ENCODE assay signal across 8 cellular contexts in the genomic region with DNA sequence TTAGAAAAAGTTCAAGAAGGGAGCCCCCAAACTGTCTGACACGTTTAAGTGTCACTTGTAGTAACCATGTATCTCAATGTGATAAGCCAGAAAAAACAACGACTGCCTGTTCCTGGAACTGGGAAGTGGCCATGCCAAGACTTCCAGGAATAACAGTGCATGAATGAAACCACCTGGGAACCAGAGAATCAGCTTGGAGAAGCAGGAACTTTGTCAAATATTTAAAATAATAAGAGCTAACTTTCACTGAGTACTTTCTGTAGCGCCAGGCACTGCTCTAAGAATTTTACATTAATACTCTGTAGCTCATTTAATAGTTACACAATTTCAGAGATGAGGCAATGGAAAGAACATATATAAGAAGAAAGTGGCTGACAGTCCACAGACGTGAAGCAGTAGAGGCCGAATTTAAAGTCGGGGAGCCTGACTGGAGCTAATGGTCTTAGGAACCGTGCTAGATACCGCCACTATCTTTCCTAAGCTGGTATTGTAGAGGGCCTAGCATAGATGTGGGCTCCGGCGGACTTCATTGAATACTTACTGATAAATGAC. TPM values are rescaled to one million over a fixed set of nuclear protein-coding genes. Genes with fewer than 3 reads are reported as not detected.
DNase-seq lines count a peak whose midpoint lies in the region; ATAC-seq, FAIRE-seq and TF ChIP-seq lines count a peak whose summit lies in the region.

No MANE protein-coding gene starts in this region.

- no peak for TF ChIP-seq EP300 in A549 (IDR thresholded peaks at IDR 0.05)

- intact Hi-C loops in natural killer cell (cut with micrococcal nuclease) = no loop called here

- no peaks in the 10 kb centered on the region for H3K36me3 Mint-ChIP-seq in natural killer cell

- peaks cover 15% of the 10 kb centered on the region for H3K36me3 ChIP-seq in SK-N-MC (ENCODE audit: insufficient read depth, low read length)

- H3K4me3 ChIP-seq in A549 (peak overlapping the region; percentile 93), SK-N-MC (peak overlapping the region; percentile 83)

- H3K9me3 ChIP-seq in A549 (no peaks in the 10 kb centered on the region), SK-N-MC (ENCODE audit: low read depth, low read length) (no peaks in the 10 kb centered on the region)

- peak overlapping the region; percentile 76 to 97 for H3K27ac Mint-ChIP-seq in natural killer cell

- peak overlapping the region; percentile 90 for H3K9ac ChIP-seq in SK-N-MC (ENCODE audit: insufficient read length)

- TF ChIP-seq RAD21 in A549 (conservative IDR thresholded peaks at IDR 0.05 in 1 of 2, IDR thresholded peaks at IDR 0.05 in 1 of 2) = no peak

- 7% methylated on average over 10 of the region's 10 CpGs for WGBS in A549 (ENCODE audit: missing lambda C conversion rate)

- no peaks in the 10 kb centered on the region for H3K9me3 Mint-ChIP-seq in natural killer cell

- peaks cover 24% of the 10 kb centered on the region; the same call in 2 of the 3 replicates for H3K4me1 ChIP-seq in A549

- TF ChIP-seq POLR2A in A549 (IDR thresholded peaks at IDR 0.05; ENCODE audit: low read length) = no peak

- POLR2A ChIA-PET in A549 (lab: Yijun Ruan, JAX) = interaction anchor here (0.6 to 2.6 kb wide), 5 partner anchors 8 to 381 kb away, joined by 3 to 15 read pairs (median 3); a partner anchor contains a TSS

- H3K27me3 Mint-ChIP-seq in natural killer cell (ENCODE audit: low read depth in 2 of 2) = no peaks in the 10 kb centered on the region

- H3K4me3 Mint-ChIP-seq in natural killer cell = peak overlapping the region; percentile 95

- DNase-seq in A549 (ENCODE audit: low read depth in 1 of 2, low spot score in 1 of 2) = peak in 1 of 2 experiments; percentile 7
- DNase-seq in SK-N-MC (ENCODE audit: low read depth, low spot score) = no peak
- no peak for DNase-seq in epithelial cell of prostate (ENCODE audit: low read depth, low spot score)
- no peak for DNase-seq in natural killer cell
- no peak for DNase-seq in midbrain (lab: John Stamatoyannopoulos, UW)

- TF ChIP-seq CTCF in A549 (IDR thresholded peaks at IDR 0.05) (no peak), natural killer cell (IDR thresholded peaks at IDR 0.05) (no peak)

- no peak for FAIRE-seq in A549 (lab: Jason Lieb, UNC)

- peaks cover 71 to 75% of the 10 kb centered on the region in 2 donors for H3K4me1 Mint-ChIP-seq in natural killer cell

- CTCF ChIA-PET in A549 (lab: Yijun Ruan, JAX) = interaction anchor here (1.2 kb wide), 1 partner anchor 8 kb away, joined by 3 read pairs; no protein-coding TSS in a partner anchor

- H3K27ac ChIP-seq in A549 = peak overlapping the region; percentile 88 to 93
- H3K27ac ChIP-seq in SK-N-MC = no peak overlapping the region
- peak overlapping the region; percentile 83 for H3K27ac ChIP-seq in epithelial cell of prostate

- peak overlapping the region; percentile 86 for H3K4me2 ChIP-seq in A549

- ATAC-seq in A549 (no peak; a peak in 3 of 6 replicates), GM18508 (IDR thresholded peaks at IDR 0.05; ENCODE audit: insufficient read depth, unreplicated experiment) (peak; percentile 1), HG03095 (IDR thresholded peaks at IDR 0.05; ENCODE audit: unreplicated experiment) (peak; percentile 23), natural killer cell (peak; percentile 22 to 30 (median 25)), GM18870 (IDR thresholded peaks at IDR 0.05; ENCODE audit: unreplicated experiment) (no peak)

TF ChIP-seq in A549, 52 proteins besides CTCF, POLR2A, EP300 and RAD21:
- no peak for TF ChIP-seq RCOR1 (IDR thresholded peaks at IDR 0.05; ENCODE audit: low read depth, low read length)
- TF ChIP-seq, protein P1, sequence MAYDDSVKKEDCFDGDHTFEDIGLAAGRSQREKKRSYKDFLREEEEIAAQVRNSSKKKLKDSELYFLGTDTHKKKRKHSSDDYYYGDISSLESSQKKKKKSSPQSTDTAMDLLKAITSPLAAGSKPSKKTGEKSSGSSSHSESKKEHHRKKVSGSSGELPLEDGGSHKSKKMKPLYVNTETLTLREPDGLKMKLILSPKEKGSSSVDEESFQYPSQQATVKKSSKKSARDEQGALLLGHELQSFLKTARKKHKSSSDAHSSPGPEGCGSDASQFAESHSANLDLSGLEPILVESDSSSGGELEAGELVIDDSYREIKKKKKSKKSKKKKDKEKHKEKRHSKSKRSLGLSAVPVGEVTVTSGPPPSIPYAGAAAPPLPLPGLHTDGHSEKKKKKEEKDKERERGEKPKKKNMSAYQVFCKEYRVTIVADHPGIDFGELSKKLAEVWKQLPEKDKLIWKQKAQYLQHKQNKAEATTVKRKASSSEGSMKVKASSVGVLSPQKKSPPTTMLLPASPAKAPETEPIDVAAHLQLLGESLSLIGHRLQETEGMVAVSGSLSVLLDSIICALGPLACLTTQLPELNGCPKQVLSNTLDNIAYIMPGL (CRISPR knock-in tag; IDR thresholded peaks at IDR 0.05; ENCODE audit: borderline replicate concordance) = no peak
- TF ChIP-seq POLR2AphosphoS2 (conservative IDR thresholded peaks at IDR 0.05; ENCODE audit: low read length) = no peak
- TF ChIP-seq, protein P2, sequence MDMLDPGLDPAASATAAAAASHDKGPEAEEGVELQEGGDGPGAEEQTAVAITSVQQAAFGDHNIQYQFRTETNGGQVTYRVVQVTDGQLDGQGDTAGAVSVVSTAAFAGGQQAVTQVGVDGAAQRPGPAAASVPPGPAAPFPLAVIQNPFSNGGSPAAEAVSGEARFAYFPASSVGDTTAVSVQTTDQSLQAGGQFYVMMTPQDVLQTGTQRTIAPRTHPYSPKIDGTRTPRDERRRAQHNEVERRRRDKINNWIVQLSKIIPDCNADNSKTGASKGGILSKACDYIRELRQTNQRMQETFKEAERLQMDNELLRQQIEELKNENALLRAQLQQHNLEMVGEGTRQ (IDR thresholded peaks at IDR 0.05) = no peak
- TF ChIP-seq, protein P3, sequence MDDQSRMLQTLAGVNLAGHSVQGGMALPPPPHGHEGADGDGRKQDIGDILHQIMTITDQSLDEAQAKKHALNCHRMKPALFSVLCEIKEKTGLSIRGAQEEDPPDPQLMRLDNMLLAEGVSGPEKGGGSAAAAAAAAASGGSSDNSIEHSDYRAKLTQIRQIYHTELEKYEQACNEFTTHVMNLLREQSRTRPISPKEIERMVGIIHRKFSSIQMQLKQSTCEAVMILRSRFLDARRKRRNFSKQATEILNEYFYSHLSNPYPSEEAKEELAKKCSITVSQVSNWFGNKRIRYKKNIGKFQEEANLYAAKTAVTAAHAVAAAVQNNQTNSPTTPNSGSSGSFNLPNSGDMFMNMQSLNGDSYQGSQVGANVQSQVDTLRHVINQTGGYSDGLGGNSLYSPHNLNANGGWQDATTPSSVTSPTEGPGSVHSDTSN (IDR thresholded peaks at IDR 0.05) = no peak
- TF ChIP-seq HEYL (CRISPR knock-in tag; IDR thresholded peaks at IDR 0.05) = no peak
- no peak for TF ChIP-seq CHD4 (IDR thresholded peaks at IDR 0.05; ENCODE audit: borderline replicate concordance)
- TF ChIP-seq SMC3 (IDR thresholded peaks at IDR 0.05) = no peak
- TF ChIP-seq, protein P4, sequence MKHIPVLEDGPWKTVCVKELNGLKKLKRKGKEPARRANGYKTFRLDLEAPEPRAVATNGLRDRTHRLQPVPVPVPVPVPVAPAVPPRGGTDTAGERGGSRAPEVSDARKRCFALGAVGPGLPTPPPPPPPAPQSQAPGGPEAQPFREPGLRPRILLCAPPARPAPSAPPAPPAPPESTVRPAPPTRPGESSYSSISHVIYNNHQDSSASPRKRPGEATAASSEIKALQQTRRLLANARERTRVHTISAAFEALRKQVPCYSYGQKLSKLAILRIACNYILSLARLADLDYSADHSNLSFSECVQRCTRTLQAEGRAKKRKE (CRISPR knock-in tag; IDR thresholded peaks at IDR 0.05; ENCODE audit: low read depth) = no peak
- TF ChIP-seq EHMT2 (IDR thresholded peaks at IDR 0.05; ENCODE audit: low read depth) = no peak
- TF ChIP-seq MYC (IDR thresholded peaks at IDR 0.05; ENCODE audit: borderline replicate concordance, low read length) = no peak
- TF ChIP-seq, protein P5, sequence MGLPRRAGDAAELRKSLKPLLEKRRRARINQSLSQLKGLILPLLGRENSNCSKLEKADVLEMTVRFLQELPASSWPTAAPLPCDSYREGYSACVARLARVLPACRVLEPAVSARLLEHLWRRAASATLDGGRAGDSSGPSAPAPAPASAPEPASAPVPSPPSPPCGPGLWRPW (IDR thresholded peaks at IDR 0.05) = no peak
- TF ChIP-seq GATA3 (IDR thresholded peaks at IDR 0.05; ENCODE audit: borderline replicate concordance) = no peak

RNA-seq across cellular contexts. Expression of a gene that starts 0.9 kb away (rescaled TPM):
- polyA plus RNA-seq in A549 (2011; rRNA removed) = 41.5 and 54.4 TPM in 2 replicates
- polyA plus RNA-seq in A549 (2012; cell fraction: cytosol; rRNA removed) = 29.4 and 33.0 TPM in 2 replicates
- polyA plus RNA-seq in A549 (2012; cell fraction: nucleus; rRNA removed) = 24.5 and 29.3 TPM in 2 replicates
- 35.6 to 43.9 TPM (median 37.1 TPM) in 3 replicates for polyA plus RNA-seq in A549 (2017; fragmentation: RNase III; extraction: RNeasy Plus Mini Kit Qiagen cat#74134 plus additional on column Dnase treatment)
- polyA minus RNA-seq in A549 (2011; rRNA and poly(A)+ RNA removed) = 34.1 and 48.1 TPM in 2 replicates
- 10 to 100 TPM; 24.2 to 38.2 (median 35.2) TPM for total RNA-seq in natural killer cell

Comparison
In these comparisons a context has a peak if more than half of its experiments do, and no peak if none do; other contexts are left out.
1. ATAC-seq: peak in GM18508 (single experiment), HG03095 (single experiment) and natural killer cell (3 of 3); none in A549 (0 of 2) and GM18870 (single experiment).